In the genomic region with DNA sequence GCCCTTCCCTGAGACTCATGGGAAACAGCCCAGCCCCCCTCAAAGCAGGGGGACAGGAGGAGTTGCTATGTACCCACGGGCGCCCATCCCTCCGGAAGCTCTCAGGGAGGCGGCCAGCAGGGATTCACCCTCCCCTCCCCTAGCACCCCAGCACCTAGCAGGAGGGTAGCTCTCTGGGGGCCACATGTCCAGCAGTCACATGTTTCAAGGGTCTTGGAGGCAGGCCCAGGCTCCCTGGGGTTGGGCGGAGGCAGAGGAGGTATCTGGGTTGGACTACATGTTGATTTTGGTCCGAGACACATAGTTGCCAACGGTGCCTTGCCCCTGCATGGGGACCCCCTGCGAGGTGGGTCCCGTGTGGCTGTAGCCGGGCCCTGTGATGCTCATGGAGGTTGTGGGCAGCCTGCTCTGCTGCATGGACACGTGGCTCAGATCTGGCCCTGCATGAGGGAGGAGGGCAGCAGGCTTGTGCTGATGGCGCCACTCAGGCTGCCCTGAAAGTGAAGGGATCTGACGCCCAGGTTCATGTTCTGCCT, we compare ENCODE assay signal across 2 cellular contexts.
TF ChIP-seq lines count a peak whose summit lies in the region.

No MANE protein-coding gene starts in this region.

TF ChIP-seq in H1, 55 proteins besides CTCF, POLR2A, EP300 and RAD21:
- TF ChIP-seq BACH1 (IDR thresholded peaks at IDR 0.05; ENCODE audit: low read length): no peak
TF ChIP-seq in H1: peak in this region for 0.

TF ChIP-seq in HepG2, 621 proteins besides CTCF, POLR2A, EP300 and RAD21:
- TF ChIP-seq ZNF616 (CRISPR knock-in tag; IDR thresholded peaks at IDR 0.05; ENCODE audit: low read depth): no peak
- peak; percentile 24; the same call in 1 of the 2 replicates for TF ChIP-seq ZNF687 (CRISPR knock-in tag; IDR thresholded peaks at IDR 0.05)
